ENCODE assay signal across 8 cellular contexts in the genomic region with DNA sequence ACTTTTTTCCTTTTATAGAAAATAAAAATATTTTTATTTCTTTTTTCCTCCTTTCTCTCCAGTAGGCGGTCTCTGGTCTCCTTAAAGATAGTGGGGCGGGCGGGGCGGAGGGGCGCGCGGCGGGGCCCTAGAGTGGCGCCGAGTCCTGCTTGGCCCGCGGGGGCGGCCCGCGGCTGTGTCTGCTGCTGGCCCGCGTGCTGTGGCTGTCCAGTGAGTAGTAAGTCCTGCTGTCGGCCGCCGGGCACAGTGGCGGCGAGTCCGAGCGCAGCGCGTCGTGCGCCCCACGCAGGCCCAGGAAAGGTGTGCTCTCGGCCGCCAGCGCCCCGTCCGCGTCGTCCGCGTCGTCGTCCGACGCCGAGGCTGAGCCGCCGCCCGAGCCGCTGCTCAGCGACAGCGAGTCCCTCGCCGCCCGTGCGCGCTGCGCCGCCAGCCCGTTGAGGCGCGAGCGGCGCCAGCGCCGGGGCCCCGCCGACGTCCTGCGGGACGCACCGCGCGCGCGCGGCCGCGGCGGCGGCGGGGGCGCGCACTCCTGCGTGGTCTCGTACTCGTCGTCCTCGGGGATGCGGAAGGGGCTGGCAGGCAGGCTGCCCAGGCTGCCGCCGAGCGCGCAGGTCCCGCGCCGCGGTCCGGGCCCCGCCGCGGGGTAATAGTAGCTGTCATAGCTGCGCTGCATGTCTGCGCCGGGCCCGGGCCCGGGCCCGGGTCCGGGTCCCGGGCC. TPM values are rescaled to one million over a fixed set of nuclear protein-coding genes. Genes with fewer than 3 reads are reported as not detected.
A peak's percentile ranks its signal among the peaks of the same experiment; 100 is the strongest.
DNase-seq lines count a peak whose midpoint lies in the region; ATAC-seq and TF ChIP-seq lines count a peak whose summit lies in the region.

No MANE protein-coding gene starts in this region.

- BruUV-seq in mammary epithelial cell (replicated peaks; lab: Mats Ljungman, UMichigan): no TSS peak

- in situ Hi-C loops in ACHN (cut with HindIII; ENCODE audit: low pct_ligation_motif_present, low pct_unique_long_range_greater_than_20kb, low sequenced_read_pairs): no loop called here
- in situ Hi-C loops in mammary epithelial cell (cut with MboI; ENCODE audit: low sequenced_read_pairs in 2 of 2): loop anchor here (10.0 kb wide), 1 partner anchor 63 kb away; no protein-coding TSS in a partner anchor

- dilution Hi-C loops in mammary epithelial cell (cut with HindIII; ENCODE audit: low sequenced_read_pairs): loop anchor here (5.0 kb wide), 1 partner anchor 101 kb away; no protein-coding TSS in a partner anchor

- H3K36me3 ChIP-seq in mammary epithelial cell (ENCODE audit: insufficient read depth, low read length) (no peaks in the 10 kb centered on the region), kidney epithelial cell (ENCODE audit: control insufficient read depth, insufficient read depth, low read length) (no peaks in the 10 kb centered on the region)

- no peaks in the 10 kb centered on the region for H3K9me3 ChIP-seq in mammary epithelial cell (replicated peaks; ENCODE audit: insufficient read depth, low read length)

- intact Hi-C loops in mammary epithelial cell (cut with micrococcal nuclease): no loop called here

- no peak overlapping the region for H3K9ac ChIP-seq in mammary epithelial cell (ENCODE audit: insufficient read depth, low read length)

- DNase-seq in ACHN (peak; percentile 24), mammary epithelial cell (peak; percentile 33), kidney epithelial cell (ENCODE audit: low read depth) (no peak), LoVo (ENCODE audit: low spot score) (no peak)
- peak; percentile 26 to 61 (median 37) for DNase-seq in activated CD4-positive, CD25-positive, alpha-beta regulatory T cell (lab: John Stamatoyannopoulos, UW)
- DNase-seq in stimulated activated CD4-positive, alpha-beta T cell treated with anti-CD3 and anti-CD28 coated beads, Interleukin-15, amount 100 ng/mL, for 48 hours (ENCODE audit: low read depth in 2 of 2): peak; percentile 42 to 64

- ATAC-seq in GM19025 (IDR thresholded peaks at IDR 0.05; ENCODE audit: low read depth, unreplicated experiment) (peak; percentile 66), HG03520 (IDR thresholded peaks at IDR 0.05; ENCODE audit: unreplicated experiment) (peak; percentile 62)

- H3K27me3 ChIP-seq in mammary epithelial cell (ENCODE audit: insufficient read depth, low read length): no peaks in the 10 kb centered on the region
- H3K27me3 ChIP-seq in kidney epithelial cell (ENCODE audit: control insufficient read depth, insufficient read depth, low read length): peaks cover 30% of the 10 kb centered on the region

- H3K4me3 ChIP-seq in mammary epithelial cell (replicated peaks in 1 of 3; ENCODE audit: insufficient read depth in 1 of 3, low read depth in 2 of 3, low read length in 3 of 3): peak overlapping the region in 2 of 3 experiments; percentile 40 to 42
- H3K4me3 ChIP-seq in kidney epithelial cell (ENCODE audit: low read depth, low read length): peak overlapping the region; percentile 36

- 14% methylated on average over 9 of the region's 107 CpGs for WGBS in mammary epithelial cell (ENCODE audit: low coverage, missing lambda C conversion rate)

- CTCF ChIA-PET in mammary epithelial cell (lab: Charles Lee; ENCODE audit: low non-redundant PET): no interaction called here

- no peaks in the 10 kb centered on the region for H4K20me1 ChIP-seq in mammary epithelial cell (ENCODE audit: insufficient read depth, low read length)

- no peaks in the 10 kb centered on the region for H3K79me2 ChIP-seq in mammary epithelial cell (ENCODE audit: insufficient read depth, low read length)

- H2AFZ ChIP-seq in mammary epithelial cell (ENCODE audit: low read depth, low read length): peak overlapping the region; percentile 79

- no peaks in the 10 kb centered on the region for H3K4me1 ChIP-seq in mammary epithelial cell (ENCODE audit: insufficient read depth, low read length)

- no peak for TF ChIP-seq CTCF in mammary epithelial cell (conservative IDR thresholded peaks at IDR 0.05 in 1 of 2, IDR thresholded peaks at IDR 0.05 in 1 of 2; ENCODE audit: extremely low read depth in 1 of 2, insufficient read depth in 1 of 2, low read depth in 1 of 2, low read length in 2 of 2)
- no peak for TF ChIP-seq CTCF in kidney epithelial cell (IDR thresholded peaks at IDR 0.05; ENCODE audit: insufficient read depth, low read length, poor library complexity, severe bottlenecking)

- peak overlapping the region; percentile 81 for H3K4me2 ChIP-seq in mammary epithelial cell (ENCODE audit: insufficient read depth, low read depth, low read length)

- no peak overlapping the region for H3K27ac ChIP-seq in mammary epithelial cell (ENCODE audit: insufficient read depth, low read depth, low read length)

RNA-seq across cellular contexts. Expression of a gene that starts 52.3 kb away (rescaled TPM):
- total RNA-seq in mammary epithelial cell (under 1 TPM; under 0.01 to 0.07 TPM), kidney epithelial cell (0.13 and 0.41 TPM in 2 replicates)
- not detected for polyA plus RNA-seq in mammary epithelial cell
- polyA minus RNA-seq in mammary epithelial cell: not detected

Comparison
In these comparisons a context has a peak if more than half of its experiments do, and no peak if none do; other contexts are left out.
1. DNase-seq: peak in ACHN (single experiment), activated CD4-positive, CD25-positive, alpha-beta regulatory T cell (4 of 4), mammary epithelial cell (single experiment) and stimulated activated CD4-positive, alpha-beta T cell treated with anti-CD3 and anti-CD28 coated beads, Interleukin-15, amount 100 ng/mL, for 48 hours (2 of 2); none in kidney epithelial cell (single experiment) and LoVo (single experiment).